Comparison of ENCODE assay signal across 20 cellular contexts in genomic region chr10:113762083-113762482, GRCh38. TPM values are rescaled to one million over a fixed set of nuclear protein-coding genes. Genes with fewer than 3 reads are reported as not detected.
DNase-seq lines count a peak whose midpoint lies in the region; ATAC-seq and TF ChIP-seq lines count a peak whose summit lies in the region.
"Had no signal": no experiment of that assay in that cellular context is flagged by ENCODE, and none has a peak within 500 bp of the region (broad histone marks: within the 10 kb centered on the region; RNA-seq: fewer than 3 reads in every experiment).

No MANE protein-coding gene starts in this region.

- TF ChIP-seq CTCF in 22Rv1 (IDR thresholded peaks at IDR 0.05), result no peak
- no peak for TF ChIP-seq CTCF in body of pancreas (IDR thresholded peaks at IDR 0.05)
- TF ChIP-seq CTCF in progenitor cell of endocrine pancreas (IDR thresholded peaks at IDR 0.05; ENCODE audit: unreplicated experiment), result no peak

- ATAC-seq in body of pancreas (peak; percentile 56), HG02938 (IDR thresholded peaks at IDR 0.05; ENCODE audit: unreplicated experiment) (no peak), HG03025 (IDR thresholded peaks at IDR 0.05; ENCODE audit: low FRiP score, unreplicated experiment) (no peak)

- H3K27me3 ChIP-seq in body of pancreas, result no peaks in the 10 kb centered on the region

- no peak for TF ChIP-seq POLR2A in body of pancreas (IDR thresholded peaks at IDR 0.05)

- H3K27me3 Mint-ChIP-seq in progenitor cell of endocrine pancreas, result no peaks in the 10 kb centered on the region

- peak overlapping the region; percentile 74 for H3K27ac Mint-ChIP-seq in progenitor cell of endocrine pancreas
- H3K27ac Mint-ChIP-seq: CD4-positive, alpha-beta memory T cell had no signal

- H3K4me1 ChIP-seq in body of pancreas, result peaks cover 40% of the 10 kb centered on the region

- H3K9me3 ChIP-seq in body of pancreas, result no peaks in the 10 kb centered on the region

- 4 to 21% methylated on average over 1 of the region's 1 CpG for WGBS in body of pancreas, 2 donors

- peaks cover 15% of the 10 kb centered on the region for H3K4me1 Mint-ChIP-seq in progenitor cell of endocrine pancreas (ENCODE audit: low read depth)

- H3K27ac ChIP-seq in 22Rv1, result peak overlapping the region; percentile 11; the same call in 1 of the 2 replicates
- H3K27ac ChIP-seq in body of pancreas, result peak overlapping the region in 2 of 4 donors; percentile 34 to 47
- H3K27ac ChIP-seq: GM23248 had no signal

- H3K9me3 Mint-ChIP-seq in progenitor cell of endocrine pancreas (ENCODE audit: low read depth), result peaks cover 14% of the 10 kb centered on the region

- peaks cover 6% of the 10 kb centered on the region for H3K36me3 Mint-ChIP-seq in progenitor cell of endocrine pancreas (ENCODE audit: insufficient read depth)
- H3K36me3 Mint-ChIP-seq: CD4-positive, alpha-beta memory T cell had no signal

- intact Hi-C loops in body of pancreas (cut with DNase I), result no loop called here

- H3K4me3 ChIP-seq in body of pancreas, result no peak overlapping the region
- H3K4me3 ChIP-seq: GM23248 had no signal

- no peaks in the 10 kb centered on the region for H3K36me3 ChIP-seq in body of pancreas (replicated peaks in 1 of 2; ENCODE audit: insufficient read depth in 1 of 2, low read depth in 2 of 2)

- DNase-seq in HT-29 (ENCODE audit: low spot score), result peak; percentile 14
- DNase-seq in body of pancreas, result no peak
- no peak for DNase-seq in progenitor cell of endocrine pancreas (ENCODE audit: low spot score, unreplicated experiment)
- no peak for DNase-seq in stimulated activated CD8-positive, alpha-beta memory T cell treated with anti-CD3 and anti-CD28 coated beads, Interleukin-4, amount 100 ng/mL, for 48 hours
- DNase-seq in DMS53 (lab: John Stamatoyannopoulos, UW), result no peak
- DNase-seq: 8988T; C1 segment of cervical spinal cord; Calu3; CD4-positive, alpha-beta memory T cell; COR-L47; DND-41; GF-D8; GM23248; H7; HCEC 1CT had no signal

- no peak overlapping the region for H3K4me3 Mint-ChIP-seq in progenitor cell of endocrine pancreas (ENCODE audit: low read depth)
- H3K4me3 Mint-ChIP-seq: CD4-positive, alpha-beta memory T cell had no signal

RNA-seq across cellular contexts. Expression of gene PLEKHS1, which starts 10.6 kb away (rescaled TPM):
- 0.55 TPM in 1 of 2 replicates, not detected in the other for total RNA-seq in HT-29 (2014; rRNA removed; shearing (Covaris generic))
- total RNA-seq in body of pancreas, result 1 to 10 TPM; 6.2 to 7.6 TPM
- total RNA-seq in progenitor cell of endocrine pancreas, result not detected in 2 replicates
- total RNA-seq: A673, GM23248, H1, H7 had no signal
